ENCODE assay signal across 8 cellular contexts in the genomic region with DNA sequence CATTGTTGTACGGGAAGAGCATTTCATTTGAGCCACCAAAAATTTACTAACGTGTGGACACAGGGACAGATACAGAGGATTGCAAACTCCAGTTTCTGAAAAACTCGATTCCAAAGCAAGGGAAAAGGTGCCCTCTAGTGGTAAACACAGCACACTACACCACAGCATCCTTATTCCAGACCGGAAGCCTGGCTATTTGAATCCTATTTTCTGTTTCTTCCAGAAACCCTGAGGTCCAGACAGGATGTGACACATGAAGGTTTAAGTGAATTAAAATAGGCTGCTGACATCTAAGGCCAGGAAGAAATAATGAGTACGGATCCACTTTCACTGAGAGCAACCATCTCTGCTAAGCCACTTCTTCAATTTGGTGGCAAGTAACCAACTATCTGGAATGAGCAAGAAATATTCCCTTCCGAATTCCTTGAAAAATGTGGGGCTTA. TPM values are rescaled to one million over a fixed set of nuclear protein-coding genes. Genes with fewer than 3 reads are reported as not detected.
DNase-seq lines count a peak whose midpoint lies in the region; ATAC-seq and TF ChIP-seq lines count a peak whose summit lies in the region.

No MANE protein-coding gene starts in this region.

- no peak for TF ChIP-seq EP300 in Ishikawa (IDR thresholded peaks at IDR 0.05; ENCODE audit: borderline replicate concordance)

- no peaks in the 10 kb centered on the region for H3K27me3 ChIP-seq in left ventricle myocardium inferior (ENCODE audit: low read depth)

- intact Hi-C loops in left ventricle myocardium inferior (cut with micrococcal nuclease) = no loop called here

- DNase-seq in NCI-H524 (lab: John Stamatoyannopoulos, UW) (peak; percentile 25 to 78), NCI-H524 treated with DMSO at 0.1 percent for 48 hours (lab: John Stamatoyannopoulos, UW) (no peak), RKO (ENCODE audit: low spot score) (peak; percentile 91), amniotic stem cell (lab: John Stamatoyannopoulos, UW) (peak; percentile 66), left ventricle myocardium inferior (no peak), renal cortical epithelial cell (ENCODE audit: low read depth) (peak; percentile 78)

- H3K4me3 ChIP-seq in left ventricle myocardium inferior = no peak overlapping the region

- peak overlapping the region; percentile 5 for H3K27ac ChIP-seq in left ventricle myocardium inferior (replicated peaks)

- H3K4me1 ChIP-seq in left ventricle myocardium inferior = peaks cover 18% of the 10 kb centered on the region

- ATAC-seq in HG02623 (IDR thresholded peaks at IDR 0.05; ENCODE audit: unreplicated experiment) = no peak

- no peaks in the 10 kb centered on the region for H3K36me3 ChIP-seq in left ventricle myocardium inferior

- TF ChIP-seq RAD21 in Ishikawa (IDR thresholded peaks at IDR 0.05; ENCODE audit: low read depth) = peak; percentile 82

- TF ChIP-seq CTCF in left ventricle myocardium inferior (IDR thresholded peaks at IDR 0.05; ENCODE audit: borderline replicate concordance) = peak; percentile 97

- H3K9me3 ChIP-seq in left ventricle myocardium inferior (replicated peaks) = no peaks in the 10 kb centered on the region

TF ChIP-seq in Ishikawa, 13 proteins besides CTCF, POLR2A, EP300 and RAD21:
- TF ChIP-seq CEBPB (IDR thresholded peaks at IDR 0.05) (no peak), TAF1 (IDR thresholded peaks at IDR 0.05; ENCODE audit: low read depth) (no peak), NFIC (IDR thresholded peaks at IDR 0.05) (no peak), YY1 (IDR thresholded peaks at IDR 0.05; ENCODE audit: low read depth) (no peak), TEAD4 (IDR thresholded peaks at IDR 0.05) (no peak), ZBTB7A (IDR thresholded peaks at IDR 0.05; ENCODE audit: low read depth) (no peak), FOXM1 (IDR thresholded peaks at IDR 0.05; ENCODE audit: borderline replicate concordance, low read depth) (no peak), EGR1 (IDR thresholded peaks at IDR 0.05) (no peak), TCF12 (IDR thresholded peaks at IDR 0.05; ENCODE audit: low read depth) (no peak)
- TF ChIP-seq, protein P1, sequence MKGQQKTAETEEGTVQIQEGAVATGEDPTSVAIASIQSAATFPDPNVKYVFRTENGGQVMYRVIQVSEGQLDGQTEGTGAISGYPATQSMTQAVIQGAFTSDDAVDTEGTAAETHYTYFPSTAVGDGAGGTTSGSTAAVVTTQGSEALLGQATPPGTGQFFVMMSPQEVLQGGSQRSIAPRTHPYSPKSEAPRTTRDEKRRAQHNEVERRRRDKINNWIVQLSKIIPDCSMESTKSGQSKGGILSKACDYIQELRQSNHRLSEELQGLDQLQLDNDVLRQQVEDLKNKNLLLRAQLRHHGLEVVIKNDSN (IDR thresholded peaks at IDR 0.05) = no peak
- TF ChIP-seq, protein P2, sequence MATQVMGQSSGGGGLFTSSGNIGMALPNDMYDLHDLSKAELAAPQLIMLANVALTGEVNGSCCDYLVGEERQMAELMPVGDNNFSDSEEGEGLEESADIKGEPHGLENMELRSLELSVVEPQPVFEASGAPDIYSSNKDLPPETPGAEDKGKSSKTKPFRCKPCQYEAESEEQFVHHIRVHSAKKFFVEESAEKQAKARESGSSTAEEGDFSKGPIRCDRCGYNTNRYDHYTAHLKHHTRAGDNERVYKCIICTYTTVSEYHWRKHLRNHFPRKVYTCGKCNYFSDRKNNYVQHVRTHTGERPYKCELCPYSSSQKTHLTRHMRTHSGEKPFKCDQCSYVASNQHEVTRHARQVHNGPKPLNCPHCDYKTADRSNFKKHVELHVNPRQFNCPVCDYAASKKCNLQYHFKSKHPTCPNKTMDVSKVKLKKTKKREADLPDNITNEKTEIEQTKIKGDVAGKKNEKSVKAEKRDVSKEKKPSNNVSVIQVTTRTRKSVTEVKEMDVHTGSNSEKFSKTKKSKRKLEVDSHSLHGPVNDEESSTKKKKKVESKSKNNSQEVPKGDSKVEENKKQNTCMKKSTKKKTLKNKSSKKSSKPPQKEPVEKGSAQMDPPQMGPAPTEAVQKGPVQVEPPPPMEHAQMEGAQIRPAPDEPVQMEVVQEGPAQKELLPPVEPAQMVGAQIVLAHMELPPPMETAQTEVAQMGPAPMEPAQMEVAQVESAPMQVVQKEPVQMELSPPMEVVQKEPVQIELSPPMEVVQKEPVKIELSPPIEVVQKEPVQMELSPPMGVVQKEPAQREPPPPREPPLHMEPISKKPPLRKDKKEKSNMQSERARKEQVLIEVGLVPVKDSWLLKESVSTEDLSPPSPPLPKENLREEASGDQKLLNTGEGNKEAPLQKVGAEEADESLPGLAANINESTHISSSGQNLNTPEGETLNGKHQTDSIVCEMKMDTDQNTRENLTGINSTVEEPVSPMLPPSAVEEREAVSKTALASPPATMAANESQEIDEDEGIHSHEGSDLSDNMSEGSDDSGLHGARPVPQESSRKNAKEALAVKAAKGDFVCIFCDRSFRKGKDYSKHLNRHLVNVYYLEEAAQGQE (IDR thresholded peaks at IDR 0.05; ENCODE audit: low read depth) = no peak

RNA-seq across cellular contexts. Expression of gene GMPR, which starts 31.8 kb away (rescaled TPM):
- total RNA-seq in left ventricle myocardium inferior = 126 TPM
- 3.6 and 9.5 TPM in 2 replicates for total RNA-seq in renal cortical epithelial cell

Comparison
In these comparisons a context has a peak if more than half of its experiments do, and no peak if none do; other contexts are left out.
1. DNase-seq: peak in NCI-H524 (2 of 2), RKO (single experiment), amniotic stem cell (single experiment) and renal cortical epithelial cell (single experiment); none in NCI-H524 treated with DMSO at 0.1 percent for 48 hours (single experiment) and left ventricle myocardium inferior (single experiment).
2. RNA of gene GMPR, which starts 31.8 kb away (total RNA-seq): 126 TPM in left ventricle myocardium inferior (single experiment); 3.6 to 9.5 TPM in renal cortical epithelial cell; every median in the first group is over 10 times any median in the second.